ENCODE assay signal across 24 cellular contexts in genomic region chr7:1651031-1651446, GRCh38. TPM values are rescaled to one million over a fixed set of nuclear protein-coding genes. Genes with fewer than 3 reads are reported as not detected.
"Had no signal": no experiment of that assay in that cellular context is flagged by ENCODE, and none has a peak within 500 bp of the region (broad histone marks: within the 10 kb centered on the region; RNA-seq: fewer than 3 reads in every experiment).

No MANE protein-coding gene starts in this region.

- H3K4me1 ChIP-seq: breast epithelium, parathyroid adenoma, right lobe of liver, transverse colon had no signal

- H3K36me3 ChIP-seq: breast epithelium, right lobe of liver, transverse colon had no signal

- H3K9ac ChIP-seq: parathyroid adenoma had no signal

- DNase-seq: activated CD4-positive, alpha-beta T cell treated with anti-CD3 and anti-CD28 coated beads for 4 hours; activated CD4-positive, alpha-beta T cell treated with anti-CD3 and anti-CD28 coated beads, Interleukin-2, amount 50 U/mL, for 4 hours; activated naive CD4-positive, alpha-beta T cell; activated T-cell treated with anti-CD3 and anti-CD28 coated beads for 4 hours; activated T-cell treated with anti-CD3 and anti-CD28 coated beads, Interleukin-2, amount 50 U/mL, for 72 hours; dermis blood vessel endothelial cell; effector CD8-positive, alpha-beta T cell; islet precursor cell; naive B cell; nucleus accumbens; stimulated activated CD4-positive, alpha-beta T cell treated with anti-CD3 and anti-CD28 coated beads, Interleukin-4, amount 100 ng/mL, for 1 hour; stimulated activated naive CD8-positive, alpha-beta T cell treated with anti-CD3 and anti-CD28 coated beads, Interleukin-15, Interleukin-2, amounts not matched to agents 100 U/mL and 50 U/mL, for 24 hours; T-helper 9 cell; testis; transverse colon had no signal

- H3K4me3 ChIP-seq: breast epithelium, right lobe of liver, testis, transverse colon had no signal

- H3K9me3 ChIP-seq: breast epithelium, right lobe of liver, testis, transverse colon had no signal

- H3K27ac ChIP-seq: breast epithelium, parathyroid adenoma, right lobe of liver, testis, transverse colon, VCaP had no signal

- H2AFZ ChIP-seq: parathyroid adenoma had no signal

- ATAC-seq: activated naive CD4-positive, alpha-beta T cell treated with anti-CD3 and anti-CD28 coated beads, Interleukin-2, amount 50 U/mL, for 72 hours; activated T-cell treated with anti-CD3 and anti-CD28 coated beads, Interleukin-2, amount 50 U/mL, for 72 hours; right lobe of liver; stimulated activated naive CD8-positive, alpha-beta T cell treated with anti-CD3 and anti-CD28 coated beads, Interleukin-15, Interleukin-2, amounts not matched to agents 100 U/mL and 50 U/mL, for 24 hours had no signal

- H3K27me3 ChIP-seq: right lobe of liver, testis had no signal

- FAIRE-seq: colon, endometrium, frontal cortex, TTC549 had no signal

- H3K79me2 ChIP-seq: parathyroid adenoma had no signal

RNA-seq across cellular contexts. Expression of gene ELFN1, which starts 19.0 kb away (rescaled TPM):
- total RNA-seq: activated T-cell treated with anti-CD3 and anti-CD28 coated beads, Interleukin-2, amount 50 U/mL, for 72 hours had no signal
